Comparison of ENCODE assay signal across 17 cellular contexts in genomic region chr19:7376151-7376852, GRCh38. TPM values are rescaled to one million over a fixed set of nuclear protein-coding genes. Genes with fewer than 3 reads are reported as not detected.
DNase-seq lines count a peak whose midpoint lies in the region; ATAC-seq and TF ChIP-seq lines count a peak whose summit lies in the region.
"Had no signal": no experiment of that assay in that cellular context is flagged by ENCODE, and none has a peak within 500 bp of the region (broad histone marks: within the 10 kb centered on the region; RNA-seq: fewer than 3 reads in every experiment).

No MANE protein-coding gene starts in this region.

- no peak overlapping the region for H2AFZ ChIP-seq in smooth muscle cell (ENCODE audit: low read depth)

- no peak overlapping the region for H3K9ac ChIP-seq in smooth muscle cell (ENCODE audit: low read depth)

- no peaks in the 10 kb centered on the region for H3F3A ChIP-seq in smooth muscle cell (ENCODE audit: low read depth)

- H3K27me3 Mint-ChIP-seq in T-helper 17 cell: no peaks in the 10 kb centered on the region

- no peak overlapping the region for H3K4me2 ChIP-seq in smooth muscle cell

- H3K36me3 ChIP-seq in H7 (replicated peaks; ENCODE audit: control insufficient read depth, insufficient read depth, low read length): no peaks in the 10 kb centered on the region
- H3K36me3 ChIP-seq in smooth muscle cell (ENCODE audit: low read depth): no peaks in the 10 kb centered on the region
- H3K36me3 ChIP-seq: SJSA1 had no signal

- no peaks in the 10 kb centered on the region for H3K27me3 ChIP-seq in H7 (ENCODE audit: control insufficient read depth, insufficient read depth, low read length)
- no peaks in the 10 kb centered on the region for H3K27me3 ChIP-seq in smooth muscle cell (ENCODE audit: low read depth)
- H3K27me3 ChIP-seq: SJSA1 had no signal

- no peak for TF ChIP-seq CTCF in smooth muscle cell (IDR thresholded peaks at IDR 0.05; ENCODE audit: borderline replicate concordance, insufficient read depth, poor library complexity, severe bottlenecking)

- DNase-seq in H7 (peak; percentile 61), T-helper 17 cell (no peak), iPS-NIHi7 (ENCODE audit: extremely low spot score) (peak; percentile 43), smooth muscle cell (lab: John Stamatoyannopoulos, UW; ENCODE audit: unreplicated experiment) (no peak), COLO829 (ENCODE audit: low spot score) (no peak), GDM1 (lab: John Stamatoyannopoulos, UW) (no peak)
- DNase-seq in central memory CD4-positive, alpha-beta T cell: no peak
- DNase-seq: activated effector memory CD4-positive, alpha-beta T cell treated with anti-CD3 and anti-CD28 coated beads, Interleukin-2, amount 50 U/mL, for 16 hours; EL; Kasumi-1; NCI-H1105 treated with DMSO at 0.1 percent for 48 hours; NCI-H526; stimulated activated CD4-positive, alpha-beta T cell treated with anti-CD3 and anti-CD28 coated beads, Interleukin-1b, Interleukin-23, amount 100 ng/mL, for 48 hours had no signal

- H3K36me3 Mint-ChIP-seq in T-helper 17 cell (ENCODE audit: low read depth): peaks cover 6% of the 10 kb centered on the region

- peaks cover 18% of the 10 kb centered on the region for H3K4me1 Mint-ChIP-seq in T-helper 17 cell

- 68% methylated on average over 6 of the region's 6 CpGs for WGBS in smooth muscle cell (ENCODE audit: low lambda C conversion rate)

- H4K20me1 ChIP-seq in smooth muscle cell (ENCODE audit: low read depth): no peaks in the 10 kb centered on the region

- H3K27ac ChIP-seq in smooth muscle cell (ENCODE audit: low read depth): peak overlapping the region; percentile 31
- H3K27ac ChIP-seq: SJSA1 had no signal

- ATAC-seq in T-helper 17 cell: no peak
- ATAC-seq: left lobe of liver, sciatic nerve had no signal

- H3K4me3 Mint-ChIP-seq in T-helper 17 cell: no peak overlapping the region
- H3K4me3 Mint-ChIP-seq: T-helper 2 cell treated with Interferon-gamma antibody and Interleukin-4, amounts not matched to agents 5 μg/mL and 100 μg/mL, for 36 hours had no signal

- no peak overlapping the region for H3K4me3 ChIP-seq in H7 (ENCODE audit: insufficient read depth, low read depth, low read length)
- no peak overlapping the region for H3K4me3 ChIP-seq in smooth muscle cell
- H3K4me3 ChIP-seq: SJSA1 had no signal

- no peaks in the 10 kb centered on the region for H3K4me1 ChIP-seq in smooth muscle cell (ENCODE audit: low read depth)
- H3K4me1 ChIP-seq: SJSA1 had no signal

- H3K9me3 ChIP-seq in T-helper 17 cell (ENCODE audit: control insufficient read depth, low read length, poor library complexity, severe bottlenecking) (no peaks in the 10 kb centered on the region), smooth muscle cell (replicated peaks; ENCODE audit: low read depth) (no peaks in the 10 kb centered on the region)
- H3K9me3 ChIP-seq: SJSA1 had no signal

- H3K79me2 ChIP-seq in smooth muscle cell (ENCODE audit: low read depth): no peaks in the 10 kb centered on the region

- H3K27ac Mint-ChIP-seq in T-helper 17 cell: peak overlapping the region; percentile 85
- H3K27ac Mint-ChIP-seq: T-helper 2 cell treated with Interferon-gamma antibody and Interleukin-4, amounts not matched to agents 5 μg/mL and 100 μg/mL, for 36 hours had no signal

RNA-seq across cellular contexts. Expression of gene ARHGEF18, which starts 27.6 kb away (rescaled TPM):
- 48.3 and 50.5 TPM in 2 replicates for total RNA-seq in H7 (2014; rRNA removed; shearing (Covaris generic))
- total RNA-seq in T-helper 17 cell (100 to 1,000 TPM; 118 to 127 TPM), smooth muscle cell (18.0 and 24.0 TPM in 2 replicates)
- polyA plus RNA-seq in smooth muscle cell: 18.8 and 26.0 TPM in 2 replicates

Comparison
In these comparisons a context has a peak if more than half of its experiments do, and no peak if none do; other contexts are left out.
1. DNase-seq: peak in H7 (single experiment) and iPS-NIHi7 (single experiment); none in T-helper 17 cell (0 of 3), smooth muscle cell (single experiment), central memory CD4-positive, alpha-beta T cell (single experiment), COLO829 (single experiment) and GDM1 (single experiment).